ENCODE assay signal across 9 cellular contexts in the genomic region with DNA sequence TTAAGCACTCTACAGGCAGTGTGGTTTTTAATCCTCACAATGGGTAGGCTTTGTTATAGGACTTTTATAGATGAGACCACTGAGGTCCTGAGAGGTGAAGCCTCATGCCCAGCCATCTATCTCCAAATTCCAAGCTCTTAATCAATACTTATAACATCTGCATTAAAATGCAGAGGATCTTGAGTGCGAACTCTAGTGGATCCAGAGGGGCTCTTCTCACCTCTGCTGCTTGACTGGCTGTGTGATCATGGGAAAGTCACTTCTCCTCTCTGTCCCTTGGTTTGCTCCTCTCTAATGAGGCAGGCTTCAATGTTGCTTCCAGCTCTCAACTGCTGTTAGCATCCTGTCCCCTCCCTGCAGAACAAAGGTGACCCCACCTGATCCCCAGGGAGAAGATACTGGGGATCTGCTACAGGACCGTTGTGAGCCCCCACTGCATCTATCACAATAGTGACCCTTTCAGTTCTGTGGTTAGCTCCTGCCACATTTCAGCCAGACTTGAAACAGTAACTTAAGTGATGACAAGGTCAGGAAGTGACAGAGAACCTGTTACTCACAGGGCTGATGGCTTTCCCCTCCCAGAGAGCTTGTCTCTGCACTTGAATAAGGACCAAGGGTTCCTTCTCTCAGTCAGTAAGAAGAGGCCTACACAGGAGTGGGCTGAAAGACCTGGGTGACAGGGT. TPM values are rescaled to one million over a fixed set of nuclear protein-coding genes. Genes with fewer than 3 reads are reported as not detected.
DNase-seq lines count a peak whose midpoint lies in the region; ATAC-seq and TF ChIP-seq lines count a peak whose summit lies in the region.
"Had no signal": no experiment of that assay in that cellular context is flagged by ENCODE, and none has a peak within 500 bp of the region (broad histone marks: within the 10 kb centered on the region; RNA-seq: fewer than 3 reads in every experiment).

No MANE protein-coding gene starts in this region.

- H3K27ac Mint-ChIP-seq in naive B cell: no peak overlapping the region
- H3K27ac Mint-ChIP-seq: dendritic cell treated with granulocyte-macrophage colony-stimulating factor and Interleukin-4, amounts not matched to agents 40 ng/mL and 50 ng/mL, for 4 days had no signal

- H3K27ac ChIP-seq in substantia nigra (ENCODE audit: low read depth, low read length, poor library complexity, severe bottlenecking): no peak overlapping the region
- no peak overlapping the region for H3K27ac ChIP-seq in heart left ventricle

- intact Hi-C loops in heart left ventricle (cut with DNase I): no loop called here

- TF ChIP-seq CTCF in heart left ventricle (IDR thresholded peaks at IDR 0.05): no peak

- H3K36me3 ChIP-seq in heart left ventricle: no peaks in the 10 kb centered on the region

- H3K9me3 Mint-ChIP-seq in naive B cell: no peaks in the 10 kb centered on the region
- H3K9me3 Mint-ChIP-seq: dendritic cell treated with granulocyte-macrophage colony-stimulating factor and Interleukin-4, amounts not matched to agents 40 ng/mL and 50 ng/mL, for 4 days had no signal

- peaks cover 12 to 41% (median 33%) of the 10 kb centered on the region in 9 donors for H3K27me3 ChIP-seq in heart left ventricle

- peak overlapping the region; percentile 85 to 95 (median 94) for H3K4me3 Mint-ChIP-seq in naive B cell

- DNase-seq in activated CD8-positive, alpha-beta memory T cell treated with anti-CD3 and anti-CD28 coated beads for 48 hours (ENCODE audit: low read depth in 2 of 3, low spot score in 2 of 3): peak in 2 of 3 experiments; percentile 2 to 10
- DNase-seq in naive B cell: no peak
- DNase-seq in DMS153 (lab: John Stamatoyannopoulos, UW): no peak
- no peak for DNase-seq in substantia nigra (lab: John Stamatoyannopoulos, UW)
- no peak for DNase-seq in NCI-H1930 (lab: John Stamatoyannopoulos, UW)
- DNase-seq in heart left ventricle: no peak

- no peaks in the 10 kb centered on the region for H3K9me3 ChIP-seq in heart left ventricle

- 51 to 62% (median 60%) methylated on average over 2 of the region's 2 CpGs for WGBS in heart left ventricle, 4 donors

- no peak for TF ChIP-seq POLR2A in heart left ventricle (IDR thresholded peaks at IDR 0.05)

- no peaks in the 10 kb centered on the region for H3K36me3 Mint-ChIP-seq in naive B cell

- peak; percentile 38 for ATAC-seq in HG02759 (IDR thresholded peaks at IDR 0.05; ENCODE audit: unreplicated experiment)
- ATAC-seq in naive B cell (ENCODE audit: low read depth in 2 of 2): no peak
- ATAC-seq in heart left ventricle: no peak

- H3K4me3 ChIP-seq in GM08714 (ENCODE audit: low read length) (peak overlapping the region; percentile 68; the same call in 1 of the 2 replicates), heart left ventricle (peak overlapping the region in 2 of 12 donors; percentile 58 to 68)

- H3K4me1 ChIP-seq in heart left ventricle: peaks cover 0 to 17% (median 6%) of the 10 kb centered on the region in 12 donors

- peaks cover 18 to 35% (median 31%) of the 10 kb centered on the region in 3 donors for H3K27me3 Mint-ChIP-seq in naive B cell

- H3K4me1 Mint-ChIP-seq in naive B cell: peaks cover 7 to 13% (median 12%) of the 10 kb centered on the region in 3 donors

RNA-seq across cellular contexts. Expression of gene SLC27A2, which starts 1.3 kb away (rescaled TPM):
- polyA plus RNA-seq in naive B cell (ENCODE audit: low read depth in 6 of 6): 1 to 10 TPM in 1 of 6 donors, under 1 TPM in 1, not detected in 4; 0.13 to 1.0 TPM
- total RNA-seq in heart left ventricle: under 1 TPM in 2 of 9 donors, not detected in 7; 0.12 to 0.29 TPM
- under 1 TPM in 1 of 2 donors, not detected in 1; 0.04 TPM for polyA plus RNA-seq in heart left ventricle

Comparison
In these comparisons a context has a peak if more than half of its experiments do, and no peak if none do; other contexts are left out.
1. DNase-seq: peak in activated CD8-positive, alpha-beta memory T cell treated with anti-CD3 and anti-CD28 coated beads for 48 hours (2 of 3); none in naive B cell (single experiment), DMS153 (single experiment), substantia nigra (0 of 49), NCI-H1930 (0 of 2) and heart left ventricle (0 of 5).